8 cellular contexts compared by ENCODE assay signal in genomic region chr18:8705280-8705940, GRCh38. TPM values are rescaled to one million over a fixed set of nuclear protein-coding genes. Genes with fewer than 3 reads are reported as not detected.
DNase-seq lines count a peak whose midpoint lies in the region; ATAC-seq lines count a peak whose summit lies in the region.

MTCL1 (plus strand) TSS chr18:8705556; CDS start chr18:8705661, 105 bp downstream.

- H3K4me2 ChIP-seq in skeletal muscle satellite cell (ENCODE audit: low read length), result peak within 1 kb of the TSS; percentile 98

- H3K4me1 ChIP-seq in skeletal muscle satellite cell (ENCODE audit: control insufficient read depth, insufficient read depth, low read length), result peaks cover 30% of the 10 kb centered on the region

- in situ Hi-C loops in T47D (cut with HindIII; ENCODE audit: low pct_unique_long_range_greater_than_20kb, low sequenced_read_pairs), result no loop called here

- DNase-seq in DMS 273 (lab: John Stamatoyannopoulos, UW; ENCODE audit: unreplicated experiment), result peak; percentile 93
- peak; percentile 65 for DNase-seq in RKO (ENCODE audit: low spot score)
- DNase-seq in T47D (ENCODE audit: low read depth in 1 of 2, low spot score in 1 of 2), result peak; percentile 41 to 51
- DNase-seq in iPS-NIHi11 (ENCODE audit: low spot score), result peak; percentile 77
- DNase-seq in CD1c-positive myeloid dendritic cell (ENCODE audit: extremely low spot score), result no peak

- ATAC-seq in GM19395 (IDR thresholded peaks at IDR 0.05; ENCODE audit: unreplicated experiment), result peak; percentile 40
- ATAC-seq in HG03354 (IDR thresholded peaks at IDR 0.05; ENCODE audit: poor library complexity, severe bottlenecking, unreplicated experiment), result peak; percentile 65

- H3K27me3 ChIP-seq in skeletal muscle satellite cell (ENCODE audit: control insufficient read depth, insufficient read depth, low read length), result no peaks in the 10 kb centered on the region

- H3K36me3 ChIP-seq in skeletal muscle satellite cell (ENCODE audit: insufficient read depth, low read length), result no peaks in the 10 kb centered on the region

- peak within 1 kb of the TSS; percentile 92 for H3K4me3 ChIP-seq in skeletal muscle satellite cell (ENCODE audit: low read length)

- H3K9me3 ChIP-seq in skeletal muscle satellite cell (replicated peaks; ENCODE audit: low read length), result no peaks in the 10 kb centered on the region

- peak within 1 kb of the TSS; percentile 85 for H3K9ac ChIP-seq in skeletal muscle satellite cell (ENCODE audit: low read depth, low read length)

RNA-seq across cellular contexts. Expression of gene MTCL1, which starts in this region (rescaled TPM):
- total RNA-seq in skeletal muscle satellite cell (2012; rRNA removed), result 14.0 and 16.7 TPM in 2 replicates
